In the genomic region with DNA sequence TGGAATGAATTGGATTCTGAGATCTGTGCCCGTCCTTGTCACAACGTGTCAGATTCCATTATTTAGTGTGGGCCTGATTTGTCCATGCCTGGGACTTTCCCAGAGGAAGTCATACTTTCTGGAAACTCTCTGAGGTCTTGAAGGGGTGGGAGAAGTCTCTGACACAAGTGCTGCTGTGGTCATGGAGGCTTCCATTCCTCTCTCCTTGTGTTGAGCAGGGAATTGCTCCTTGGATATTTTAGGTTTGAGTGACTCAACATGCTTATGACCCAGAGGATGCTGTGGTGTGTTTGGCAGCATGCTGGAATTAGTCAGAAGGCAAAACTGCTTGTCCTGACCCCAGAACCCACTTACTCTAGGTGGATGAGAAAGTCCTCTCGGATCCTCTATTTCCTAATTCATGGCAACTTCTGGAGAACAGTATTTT, we compare ENCODE assay signal across 10 cellular contexts.
DNase-seq lines count a peak whose midpoint lies in the region; ATAC-seq and TF ChIP-seq lines count a peak whose summit lies in the region.
"Had no signal": no experiment of that assay in that cellular context is flagged by ENCODE, and none has a peak within 500 bp of the region (broad histone marks: within the 10 kb centered on the region; RNA-seq: fewer than 3 reads in every experiment).

No MANE protein-coding gene starts in this region.

- TF ChIP-seq CTCF in stomach (IDR thresholded peaks at IDR 0.05), result no peak

- peak; percentile 77 for ATAC-seq in left ventricle myocardium superior
- ATAC-seq in naive thymus-derived CD4-positive, alpha-beta T cell, result no peak
- ATAC-seq in HG03442 (IDR thresholded peaks at IDR 0.05; ENCODE audit: unreplicated experiment), result no peak
- ATAC-seq: K562 had no signal

- POLR2A ChIA-PET in naive thymus-derived CD4-positive, alpha-beta T cell (lab: Charles Lee), result interaction anchor here (0.6 kb wide), 1 partner anchor 12 kb away, joined by 3 read pairs; no protein-coding TSS in a partner anchor

- H3K4me3 Mint-ChIP-seq in naive thymus-derived CD4-positive, alpha-beta T cell, result no peak overlapping the region
- H3K4me3 Mint-ChIP-seq: endodermal cell had no signal

- H3K27ac Mint-ChIP-seq in naive thymus-derived CD4-positive, alpha-beta T cell, result peak overlapping the region in 2 of 9 donors; percentile 14 to 39
- H3K27ac Mint-ChIP-seq: endodermal cell had no signal

- peaks cover 10 to 89% (median 57%) of the 10 kb centered on the region in 4 donors for H3K4me1 ChIP-seq in stomach
- H3K4me1 ChIP-seq in naive thymus-derived CD4-positive, alpha-beta T cell (ENCODE audit: control insufficient read depth in 2 of 2, insufficient read depth in 2 of 2, low read length in 2 of 2), result peaks cover 7% of the 10 kb centered on the region in 2 donors

- CTCF ChIA-PET in naive thymus-derived CD4-positive, alpha-beta T cell (lab: Charles Lee), result interaction anchor here (0.6 kb wide), 1 partner anchor 25 kb away, joined by 4 read pairs; no protein-coding TSS in a partner anchor

- H3K27me3 ChIP-seq in stomach, result no peaks in the 10 kb centered on the region
- H3K27me3 ChIP-seq in naive thymus-derived CD4-positive, alpha-beta T cell (ENCODE audit: control insufficient read depth in 2 of 2, insufficient read depth in 2 of 2, low read length in 2 of 2), result no peaks in the 10 kb centered on the region

- peaks cover 0 to 3% (median 0%) of the 10 kb centered on the region in 11 donors for H3K9me3 Mint-ChIP-seq in naive thymus-derived CD4-positive, alpha-beta T cell
- H3K9me3 Mint-ChIP-seq: endodermal cell had no signal

- intact Hi-C loops in left ventricle myocardium superior (cut with micrococcal nuclease), result loop anchor here (2.0 kb wide), 1 partner anchor 57 kb away; no protein-coding TSS in a partner anchor
- intact Hi-C loops in stomach (cut with DNase I; ENCODE audit: low total_unique reads), result no loop called here
- intact Hi-C loops in naive thymus-derived CD4-positive, alpha-beta T cell (cut with micrococcal nuclease), result loop anchor here in 1 of 2 donors (10.0 kb wide), 1 partner anchor 311 kb away; no protein-coding TSS in a partner anchor

- TF ChIP-seq EP300 in stomach (IDR thresholded peaks at IDR 0.05), result no peak

- no peak overlapping the region for H3K4me3 ChIP-seq in stomach
- no peak overlapping the region for H3K4me3 ChIP-seq in naive thymus-derived CD4-positive, alpha-beta T cell (ENCODE audit: low read length)
- H3K4me3 ChIP-seq: K562 had no signal

- H3K27ac ChIP-seq in stomach, result peak overlapping the region in 4 of 5 donors; percentile 69 to 94 (median 78)
- H3K27ac ChIP-seq in naive thymus-derived CD4-positive, alpha-beta T cell (ENCODE audit: low read depth, low read length), result no peak overlapping the region

- peaks cover 0 to 26% (median 10%) of the 10 kb centered on the region in 5 donors for H3K36me3 Mint-ChIP-seq in naive thymus-derived CD4-positive, alpha-beta T cell

- H3K9me3 ChIP-seq in stomach, result no peaks in the 10 kb centered on the region
- no peaks in the 10 kb centered on the region for H3K9me3 ChIP-seq in naive thymus-derived CD4-positive, alpha-beta T cell (ENCODE audit: control insufficient read depth in 2 of 3, low read length in 3 of 3)

- H3K4me1 Mint-ChIP-seq in naive thymus-derived CD4-positive, alpha-beta T cell, result peaks cover 19 to 49% (median 28%) of the 10 kb centered on the region in 7 donors

- 38 to 75% (median 52%) methylated on average over 3 of the region's 3 CpGs for WGBS in stomach, 5 donors

- TF ChIP-seq POLR2A in stomach (IDR thresholded peaks at IDR 0.05), result no peak

- peaks cover 0 to 4% (median 4%) of the 10 kb centered on the region in 4 donors for H3K36me3 ChIP-seq in stomach
- no peaks in the 10 kb centered on the region for H3K36me3 ChIP-seq in naive thymus-derived CD4-positive, alpha-beta T cell (ENCODE audit: control insufficient read depth in 2 of 3, insufficient read depth in 3 of 3, low read length in 3 of 3)

- no peaks in the 10 kb centered on the region for H3K27me3 Mint-ChIP-seq in naive thymus-derived CD4-positive, alpha-beta T cell

- DNase-seq in HK-2 (ENCODE audit: unreplicated experiment), result peak; percentile 77
- DNase-seq in amniotic stem cell (lab: John Stamatoyannopoulos, UW), result peak; percentile 88
- no peak for DNase-seq in left ventricle myocardium superior
- DNase-seq in stomach, result no peak
- DNase-seq in ecto neural progenitor cell (ENCODE audit: low spot score), result no peak
- DNase-seq in NCI-H526 treated with DMSO at 0.1 percent for 48 hours (lab: John Stamatoyannopoulos, UW), result no peak
- no peak for DNase-seq in naive thymus-derived CD4-positive, alpha-beta T cell
- DNase-seq: endodermal cell had no signal

Comparison
In these comparisons a context has a peak if more than half of its experiments do, and no peak if none do; other contexts are left out.
1. DNase-seq: peak in HK-2 (single experiment) and amniotic stem cell (single experiment); none in left ventricle myocardium superior (single experiment), stomach (single experiment), ecto neural progenitor cell (single experiment), NCI-H526 treated with DMSO at 0.1 percent for 48 hours (single experiment) and naive thymus-derived CD4-positive, alpha-beta T cell (0 of 9).